In the genomic region with DNA sequence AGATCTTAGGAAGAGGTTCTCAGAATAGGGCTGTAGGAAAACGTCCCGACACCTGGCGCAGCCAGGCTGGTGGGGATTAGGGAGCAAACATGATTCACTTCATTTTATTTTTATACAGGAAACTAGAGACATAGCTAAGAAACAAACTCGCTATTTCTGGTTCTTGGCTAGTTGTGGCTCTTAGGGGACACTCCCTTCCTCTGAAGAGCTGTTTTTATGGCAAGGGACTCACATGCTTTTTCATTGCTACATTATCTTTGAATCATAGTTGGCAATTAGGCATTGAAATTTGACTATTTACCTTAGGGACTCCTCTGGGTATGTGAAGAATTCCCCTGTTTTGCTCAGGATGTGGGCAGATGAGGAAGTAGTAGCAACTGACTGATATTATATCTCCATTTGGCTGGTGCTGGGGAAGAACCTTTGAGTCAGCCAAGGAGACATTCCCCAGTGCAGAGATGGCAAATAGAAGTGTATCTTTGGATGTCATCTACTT, we compare ENCODE assay signal across 8 cellular contexts.
A peak's percentile ranks its signal among the peaks of the same experiment; 100 is the strongest.
DNase-seq lines count a peak whose midpoint lies in the region; ATAC-seq and TF ChIP-seq lines count a peak whose summit lies in the region.

No MANE protein-coding gene starts in this region.

- intact Hi-C loops in mucosa of descending colon (cut with DNase I, micrococcal nuclease): loop anchor here in 1 of 2 donors (10.0 kb wide), 2 partner anchors 236 to 316 kb away; a partner anchor contains a TSS

- H3K9me2 ChIP-seq in MM.1S (replicated peaks; ENCODE audit: insufficient read depth, low read length): no peaks in the 10 kb centered on the region

- peaks cover 64% of the 10 kb centered on the region for H3K4me1 Mint-ChIP-seq in activated CD4-positive, alpha-beta memory T cell treated with anti-CD3 and anti-CD28 coated beads, Interleukin-2, amount 10 ng/mL, durations not matched to agents 7 days and 5 days

- CTCF ChIA-PET in activated CD4-positive, alpha-beta memory T cell treated with anti-CD3 and anti-CD28 coated beads, Interleukin-2, amount 10 ng/mL, durations not matched to agents 7 days and 5 days (lab: Charles Lee): interaction anchor here (0.6 to 2.1 kb wide), 2 partner anchors 237 to 450 kb away, joined by 3 to 10 read pairs; no protein-coding TSS in a partner anchor

- peak overlapping the region; percentile 78 for H3K27ac Mint-ChIP-seq in activated CD4-positive, alpha-beta memory T cell treated with anti-CD3 and anti-CD28 coated beads, Interleukin-2, amount 10 ng/mL, durations not matched to agents 7 days and 5 days

- H3K4me3 ChIP-seq in BLaER1 treated with 17β-estradiol and CSF1 and Interleukin-3, amounts not matched to agents 10 nM and 100 nM: peak overlapping the region in 2 of 10 experiments; percentile 36 to 41; a peak in 2 of 20 replicates
- H3K4me3 ChIP-seq in mucosa of descending colon (no peak overlapping the region), MM.1S (ENCODE audit: low read length) (no peak overlapping the region)

- H3F3A ChIP-seq in MM.1S (ENCODE audit: insufficient read depth, low read length): no peaks in the 10 kb centered on the region

- peaks cover 30% of the 10 kb centered on the region for H3K36me3 Mint-ChIP-seq in activated CD4-positive, alpha-beta memory T cell treated with anti-CD3 and anti-CD28 coated beads, Interleukin-2, amount 10 ng/mL, durations not matched to agents 7 days and 5 days (ENCODE audit: low read depth)

- peaks cover 22 to 34% (median 26%) of the 10 kb centered on the region in 11 experiments for H3K9me3 ChIP-seq in BLaER1 treated with 17β-estradiol and CSF1 and Interleukin-3, amounts not matched to agents 10 nM and 100 nM (replicated peaks in 1 of 11)
- H3K9me3 ChIP-seq in mucosa of descending colon (peaks cover 7% of the 10 kb centered on the region), MM.1S (replicated peaks; ENCODE audit: insufficient read depth, low read length) (no peaks in the 10 kb centered on the region)

- H2AFZ ChIP-seq in MM.1S (ENCODE audit: low read length): no peak overlapping the region

- H3K9ac ChIP-seq in BLaER1 treated with 17β-estradiol and CSF1 and Interleukin-3, amounts not matched to agents 10 nM and 100 nM: peak overlapping the region in 6 of 11 experiments; percentile 8 to 78 (median 68); a peak in 10 of 22 replicates
- H3K9ac ChIP-seq in MM.1S (ENCODE audit: low read length): no peak overlapping the region

- no peaks in the 10 kb centered on the region for H3K79me2 ChIP-seq in MM.1S (ENCODE audit: low read length)

- H3K4me2 ChIP-seq in BLaER1 treated with 17β-estradiol and CSF1 and Interleukin-3, amounts not matched to agents 10 nM and 100 nM: peak overlapping the region; percentile 3 to 88 (median 56)
- no peak overlapping the region for H3K4me2 ChIP-seq in MM.1S (ENCODE audit: low read depth, low read length)

- TF ChIP-seq CTCF in mucosa of descending colon (IDR thresholded peaks at IDR 0.05): no peak
- no peak for TF ChIP-seq CTCF in MM.1S (IDR thresholded peaks at IDR 0.05; ENCODE audit: low read length)

- ATAC-seq in GM19328 (IDR thresholded peaks at IDR 0.05; ENCODE audit: unreplicated experiment) (peak; percentile 46), HG03439 (IDR thresholded peaks at IDR 0.05; ENCODE audit: unreplicated experiment) (peak; percentile 67), mucosa of descending colon (peak; percentile 62)

- H3K27ac ChIP-seq in BLaER1 treated with 17β-estradiol and CSF1 and Interleukin-3, amounts not matched to agents 10 nM and 100 nM: peak overlapping the region in 10 of 11 experiments; percentile 10 to 93 (median 62); a peak in 17 of 22 replicates
- H3K27ac ChIP-seq in MM.1S (ENCODE audit: low read length): no peak overlapping the region

- H3K27me3 ChIP-seq in BLaER1 treated with 17β-estradiol and CSF1 and Interleukin-3, amounts not matched to agents 10 nM and 100 nM: no peaks in the 10 kb centered on the region
- H3K27me3 ChIP-seq in MM.1S (replicated peaks; ENCODE audit: insufficient read depth, low read length): no peaks in the 10 kb centered on the region

- POLR2A ChIA-PET in activated CD4-positive, alpha-beta memory T cell treated with anti-CD3 and anti-CD28 coated beads, Interleukin-2, amount 10 ng/mL, durations not matched to agents 7 days and 5 days (lab: Charles Lee): interaction anchor here (0.6 to 4.4 kb wide), 8 partner anchors 13 to 237 kb away, joined by 3 to 41 read pairs (median 4); no protein-coding TSS in a partner anchor

- peak overlapping the region; percentile 41 for H3K4me3 Mint-ChIP-seq in activated CD4-positive, alpha-beta memory T cell treated with anti-CD3 and anti-CD28 coated beads, Interleukin-2, amount 10 ng/mL, durations not matched to agents 7 days and 5 days

- peaks cover 10 to 81% (median 17%) of the 10 kb centered on the region in 10 experiments for H3K4me1 ChIP-seq in BLaER1 treated with 17β-estradiol and CSF1 and Interleukin-3, amounts not matched to agents 10 nM and 100 nM
- H3K4me1 ChIP-seq in mucosa of descending colon (ENCODE audit: low read depth) (no peaks in the 10 kb centered on the region), MM.1S (ENCODE audit: low read length) (no peaks in the 10 kb centered on the region)

- no peak for DNase-seq in activated CD4-positive, alpha-beta memory T cell treated with anti-CD3 and anti-CD28 coated beads, Interleukin-2, amount 10 ng/mL, durations not matched to agents 7 days and 5 days
- DNase-seq in mucosa of descending colon (no peak), MM.1S (no peak)
- no peak for DNase-seq in stimulated activated CD8-positive, alpha-beta memory T cell treated with anti-CD3 and anti-CD28 coated beads, Interleukin-4, amount 100 ng/mL, for 48 hours
- no peak for DNase-seq in activated CD4-positive, CD25-positive, alpha-beta regulatory T cell (lab: John Stamatoyannopoulos, UW)

- no peaks in the 10 kb centered on the region for H3K27me3 Mint-ChIP-seq in activated CD4-positive, alpha-beta memory T cell treated with anti-CD3 and anti-CD28 coated beads, Interleukin-2, amount 10 ng/mL, durations not matched to agents 7 days and 5 days

- peaks cover 0 to 11% (median 0%) of the 10 kb centered on the region in 11 experiments; a peak in 4 of 22 replicates for H3K36me3 ChIP-seq in BLaER1 treated with 17β-estradiol and CSF1 and Interleukin-3, amounts not matched to agents 10 nM and 100 nM
- H3K36me3 ChIP-seq in mucosa of descending colon (ENCODE audit: low read depth) (no peaks in the 10 kb centered on the region), MM.1S (replicated peaks; ENCODE audit: insufficient read depth, low read length) (no peaks in the 10 kb centered on the region)

- H3K9me3 Mint-ChIP-seq in activated CD4-positive, alpha-beta memory T cell treated with anti-CD3 and anti-CD28 coated beads, Interleukin-2, amount 10 ng/mL, durations not matched to agents 7 days and 5 days: peaks cover 29% of the 10 kb centered on the region

- no peaks in the 10 kb centered on the region for H4K20me1 ChIP-seq in BLaER1 treated with 17β-estradiol and CSF1 and Interleukin-3, amounts not matched to agents 10 nM and 100 nM
- no peaks in the 10 kb centered on the region for H4K20me1 ChIP-seq in MM.1S (ENCODE audit: insufficient read depth, low read length)
